Comparison of ENCODE assay signal across 9 cellular contexts in genomic region chr7:74203157-74203556, GRCh38. TPM values are rescaled to one million over a fixed set of nuclear protein-coding genes. Genes with fewer than 3 reads are reported as not detected.
A peak's percentile ranks its signal among the peaks of the same experiment; 100 is the strongest.
DNase-seq lines count a peak whose midpoint lies in the region; ATAC-seq and TF ChIP-seq lines count a peak whose summit lies in the region.
"Had no signal": no experiment of that assay in that cellular context is flagged by ENCODE, and none has a peak within 500 bp of the region (broad histone marks: within the 10 kb centered on the region; RNA-seq: fewer than 3 reads in every experiment).

No MANE protein-coding gene starts in this region.

- intact Hi-C loops in activated CD8-positive, alpha-beta T cell treated with anti-CD3 and anti-CD28 coated beads for 36 hours (cut with micrococcal nuclease) = no loop called here

- H3K4me1 Mint-ChIP-seq in activated CD8-positive, alpha-beta T cell treated with anti-CD3 and anti-CD28 coated beads for 36 hours (ENCODE audit: low read depth) = peaks cover 9% of the 10 kb centered on the region
- H3K4me1 Mint-ChIP-seq in activated CD8-positive, alpha-beta T cell treated with anti-CD3 and anti-CD28 coated beads, Interleukin-2, amount 10 ng/mL, durations not matched to agents 7 days and 5 days (ENCODE audit: low read depth) = peaks cover 27% of the 10 kb centered on the region
- peaks cover 20 to 24% of the 10 kb centered on the region in 2 donors for H3K4me1 Mint-ChIP-seq in natural killer cell treated with Interleukin-12 subunit alpha and Interleukin-12 subunit beta and Interleukin-15 and Interleukin-18, amount 100 ng/mL, for 72 hours (ENCODE audit: low read depth in 2 of 2)

- peaks cover 5% of the 10 kb centered on the region for H3K36me3 Mint-ChIP-seq in activated CD8-positive, alpha-beta T cell treated with anti-CD3 and anti-CD28 coated beads for 36 hours (ENCODE audit: low read depth)
- H3K36me3 Mint-ChIP-seq in activated CD8-positive, alpha-beta T cell treated with anti-CD3 and anti-CD28 coated beads, Interleukin-2, amount 10 ng/mL, durations not matched to agents 7 days and 5 days (ENCODE audit: low read depth) = no peaks in the 10 kb centered on the region
- H3K36me3 Mint-ChIP-seq in natural killer cell treated with Interleukin-12 subunit alpha and Interleukin-12 subunit beta and Interleukin-15 and Interleukin-18, amount 100 ng/mL, for 72 hours = no peaks in the 10 kb centered on the region
- H3K36me3 Mint-ChIP-seq: activated naive CD8-positive, alpha-beta T cell had no signal

- peak; percentile 30 for TF ChIP-seq CTCF in activated CD8-positive, alpha-beta T cell treated with anti-CD3 and anti-CD28 coated beads for 36 hours (IDR thresholded peaks at IDR 0.05)

- CTCF ChIA-PET in activated CD8-positive, alpha-beta T cell treated with anti-CD3 and anti-CD28 coated beads for 36 hours (lab: Charles Lee) = interaction anchor here (1.1 to 7.0 kb wide), 5 partner anchors 9 to 199 kb away, joined by 3 to 197 read pairs (median 6); no protein-coding TSS in a partner anchor
- CTCF ChIA-PET in activated CD8-positive, alpha-beta T cell treated with anti-CD3 and anti-CD28 coated beads, Interleukin-2, amount 10 ng/mL, durations not matched to agents 7 days and 5 days (lab: Charles Lee) = interaction anchor here (0.8 to 5.0 kb wide), 5 partner anchors 9 to 198 kb away, joined by 3 to 51 read pairs (median 5); partner anchors contain the start of gene EIF4H

- H3K27ac Mint-ChIP-seq in activated CD8-positive, alpha-beta T cell treated with anti-CD3 and anti-CD28 coated beads for 36 hours = no peak overlapping the region
- no peak overlapping the region for H3K27ac Mint-ChIP-seq in activated CD8-positive, alpha-beta T cell treated with anti-CD3 and anti-CD28 coated beads, Interleukin-2, amount 10 ng/mL, durations not matched to agents 7 days and 5 days
- peak overlapping the region in 1 of 2 donors; percentile 87 for H3K27ac Mint-ChIP-seq in natural killer cell treated with Interleukin-12 subunit alpha and Interleukin-12 subunit beta and Interleukin-15 and Interleukin-18, amount 100 ng/mL, for 72 hours
- H3K27ac Mint-ChIP-seq: activated naive CD8-positive, alpha-beta T cell had no signal

- no peak for ATAC-seq in activated CD8-positive, alpha-beta T cell treated with anti-CD3 and anti-CD28 coated beads for 36 hours
- ATAC-seq in activated CD8-positive, alpha-beta T cell treated with anti-CD3 and anti-CD28 coated beads, Interleukin-2, amount 10 ng/mL, durations not matched to agents 7 days and 5 days = no peak
- ATAC-seq in natural killer cell treated with Interleukin-12 subunit alpha and Interleukin-12 subunit beta and Interleukin-15 and Interleukin-18, amount 100 ng/mL, for 72 hours = no peak
- no peak for ATAC-seq in HG02973 (IDR thresholded peaks at IDR 0.05; ENCODE audit: unreplicated experiment)
- ATAC-seq in GM18909 (IDR thresholded peaks at IDR 0.05; ENCODE audit: poor library complexity, unreplicated experiment) = no peak

- no peaks in the 10 kb centered on the region for H3K27me3 Mint-ChIP-seq in activated CD8-positive, alpha-beta T cell treated with anti-CD3 and anti-CD28 coated beads for 36 hours
- H3K27me3 Mint-ChIP-seq in activated CD8-positive, alpha-beta T cell treated with anti-CD3 and anti-CD28 coated beads, Interleukin-2, amount 10 ng/mL, durations not matched to agents 7 days and 5 days (ENCODE audit: low read depth) = no peaks in the 10 kb centered on the region
- no peaks in the 10 kb centered on the region for H3K27me3 Mint-ChIP-seq in natural killer cell treated with Interleukin-12 subunit alpha and Interleukin-12 subunit beta and Interleukin-15 and Interleukin-18, amount 100 ng/mL, for 72 hours
- H3K27me3 Mint-ChIP-seq: activated naive CD8-positive, alpha-beta T cell had no signal

- H3K9me3 Mint-ChIP-seq in activated CD8-positive, alpha-beta T cell treated with anti-CD3 and anti-CD28 coated beads for 36 hours = no peaks in the 10 kb centered on the region
- H3K9me3 Mint-ChIP-seq in activated CD8-positive, alpha-beta T cell treated with anti-CD3 and anti-CD28 coated beads, Interleukin-2, amount 10 ng/mL, durations not matched to agents 7 days and 5 days (ENCODE audit: insufficient read depth) = no peaks in the 10 kb centered on the region
- no peaks in the 10 kb centered on the region for H3K9me3 Mint-ChIP-seq in natural killer cell treated with Interleukin-12 subunit alpha and Interleukin-12 subunit beta and Interleukin-15 and Interleukin-18, amount 100 ng/mL, for 72 hours

- POLR2A ChIA-PET in activated CD8-positive, alpha-beta T cell treated with anti-CD3 and anti-CD28 coated beads for 36 hours (lab: Charles Lee) = no interaction called here
- POLR2A ChIA-PET in activated CD8-positive, alpha-beta T cell treated with anti-CD3 and anti-CD28 coated beads, Interleukin-2, amount 10 ng/mL, durations not matched to agents 7 days and 5 days (lab: Charles Lee) = interaction anchor here (0.7 to 1.0 kb wide), 2 partner anchors 17 to 25 kb away, joined by 3 to 6 read pairs; no protein-coding TSS in a partner anchor

- no peak overlapping the region for H3K4me3 Mint-ChIP-seq in activated CD8-positive, alpha-beta T cell treated with anti-CD3 and anti-CD28 coated beads for 36 hours
- H3K4me3 Mint-ChIP-seq in activated CD8-positive, alpha-beta T cell treated with anti-CD3 and anti-CD28 coated beads, Interleukin-2, amount 10 ng/mL, durations not matched to agents 7 days and 5 days = no peak overlapping the region
- peak overlapping the region; percentile 7 for H3K4me3 Mint-ChIP-seq in natural killer cell treated with Interleukin-12 subunit alpha and Interleukin-12 subunit beta and Interleukin-15 and Interleukin-18, amount 100 ng/mL, for 72 hours
- H3K4me3 Mint-ChIP-seq: activated naive CD8-positive, alpha-beta T cell had no signal

- DNase-seq in activated CD8-positive, alpha-beta T cell treated with anti-CD3 and anti-CD28 coated beads for 36 hours = no peak
- no peak for DNase-seq in activated CD8-positive, alpha-beta T cell treated with anti-CD3 and anti-CD28 coated beads, Interleukin-2, amount 10 ng/mL, durations not matched to agents 7 days and 5 days
- DNase-seq in NOMO-1 treated with DMSO at 0.1 percent for 48 hours (lab: John Stamatoyannopoulos, UW; ENCODE audit: unreplicated experiment) (peak; percentile 97), dermis blood vessel endothelial cell (peak; percentile 73), cerebellar nuclear complex (lab: John Stamatoyannopoulos, UW) (no peak)
- DNase-seq in natural killer cell treated with Interleukin-12 subunit alpha and Interleukin-12 subunit beta and Interleukin-15 and Interleukin-18, amount 100 ng/mL, for 72 hours (ENCODE audit: low spot score) = peak; percentile 6

RNA-seq across cellular contexts. Expression of gene LAT2, which starts 6.6 kb away (rescaled TPM):
- total RNA-seq in activated CD8-positive, alpha-beta T cell treated with anti-CD3 and anti-CD28 coated beads for 36 hours = 1 to 10 TPM; 2.4 to 3.2 TPM
- total RNA-seq in activated CD8-positive, alpha-beta T cell treated with anti-CD3 and anti-CD28 coated beads, Interleukin-2, amount 10 ng/mL, durations not matched to agents 7 days and 5 days = 10 to 100 TPM; 31.7 to 31.8 TPM
- 1.2 and 1.9 TPM in 2 replicates for total RNA-seq in dermis blood vessel endothelial cell
- 100 to 1,000 TPM in 1 of 2 donors, 10 to 100 TPM in 1; 78.0 to 161 TPM for total RNA-seq in natural killer cell treated with Interleukin-12 subunit alpha and Interleukin-12 subunit beta and Interleukin-15 and Interleukin-18, amount 100 ng/mL, for 72 hours

RNA-seq across cellular contexts. Expression of gene EIF4H, which starts 29.0 kb away (rescaled TPM):
- total RNA-seq in activated CD8-positive, alpha-beta T cell treated with anti-CD3 and anti-CD28 coated beads for 36 hours = 100 to 1,000 TPM; 461 to 464 TPM
- total RNA-seq in activated CD8-positive, alpha-beta T cell treated with anti-CD3 and anti-CD28 coated beads, Interleukin-2, amount 10 ng/mL, durations not matched to agents 7 days and 5 days = 100 to 1,000 TPM; 287 to 302 TPM
- total RNA-seq in dermis blood vessel endothelial cell = 305 and 481 TPM in 2 replicates
- total RNA-seq in natural killer cell treated with Interleukin-12 subunit alpha and Interleukin-12 subunit beta and Interleukin-15 and Interleukin-18, amount 100 ng/mL, for 72 hours = 100 to 1,000 TPM; 344 to 347 TPM

RNA-seq across cellular contexts. Expression of gene RFC2, which starts 51.0 kb away (rescaled TPM):
- total RNA-seq in activated CD8-positive, alpha-beta T cell treated with anti-CD3 and anti-CD28 coated beads for 36 hours = 10 to 100 TPM; 90.7 to 91.8 TPM
- 10 to 100 TPM; 69.5 to 76.5 TPM for total RNA-seq in activated CD8-positive, alpha-beta T cell treated with anti-CD3 and anti-CD28 coated beads, Interleukin-2, amount 10 ng/mL, durations not matched to agents 7 days and 5 days
- 20.9 and 26.9 TPM in 2 replicates for total RNA-seq in dermis blood vessel endothelial cell
- 10 to 100 TPM; 66.4 to 87.5 TPM for total RNA-seq in natural killer cell treated with Interleukin-12 subunit alpha and Interleukin-12 subunit beta and Interleukin-15 and Interleukin-18, amount 100 ng/mL, for 72 hours

Comparison
In these comparisons a context has a peak if more than half of its experiments do, and no peak if none do; other contexts are left out.
1. RNA of gene LAT2, which starts 6.6 kb away (total RNA-seq): 78.0 to 161 TPM in natural killer cell treated with Interleukin-12 subunit alpha and Interleukin-12 subunit beta and Interleukin-15 and Interleukin-18, amount 100 ng/mL, for 72 hours and 31.7 to 31.8 TPM in activated CD8-positive, alpha-beta T cell treated with anti-CD3 and anti-CD28 coated beads, Interleukin-2, amount 10 ng/mL, durations not matched to agents 7 days and 5 days; 2.4 to 3.2 TPM in activated CD8-positive, alpha-beta T cell treated with anti-CD3 and anti-CD28 coated beads for 36 hours and 1.2 to 1.9 TPM in dermis blood vessel endothelial cell; every median in the first group is over 4 times any median in the second.
2. DNase-seq: peak in NOMO-1 treated with DMSO at 0.1 percent for 48 hours (single experiment), dermis blood vessel endothelial cell (single experiment) and natural killer cell treated with Interleukin-12 subunit alpha and Interleukin-12 subunit beta and Interleukin-15 and Interleukin-18, amount 100 ng/mL, for 72 hours (single experiment); none in activated CD8-positive, alpha-beta T cell treated with anti-CD3 and anti-CD28 coated beads for 36 hours (single experiment), activated CD8-positive, alpha-beta T cell treated with anti-CD3 and anti-CD28 coated beads, Interleukin-2, amount 10 ng/mL, durations not matched to agents 7 days and 5 days (single experiment) and cerebellar nuclear complex (0 of 2).